In the genomic region with DNA sequence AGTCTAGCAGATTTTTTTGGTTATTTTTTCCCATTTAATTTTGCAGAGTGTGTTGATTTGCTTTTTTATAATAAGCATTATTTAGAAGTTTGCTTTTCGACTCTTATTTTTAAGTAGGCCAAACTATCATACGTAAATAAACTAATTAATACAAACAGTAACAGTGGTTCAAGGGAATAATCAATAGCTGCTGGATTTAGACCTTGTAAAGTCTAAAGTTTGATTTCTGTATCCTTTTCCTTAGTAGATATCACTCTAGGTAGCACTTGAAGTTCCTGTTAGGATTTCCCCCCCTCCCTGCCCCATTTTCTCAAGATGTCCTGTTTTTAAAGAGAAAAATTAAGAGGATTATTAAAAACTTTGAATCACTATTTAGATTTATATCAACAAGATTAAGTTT, we compare ENCODE assay signal across 26 cellular contexts.
"Had no signal": no experiment of that assay in that cellular context is flagged by ENCODE, and none has a peak within 500 bp of the region (broad histone marks: within the 10 kb centered on the region; RNA-seq: fewer than 3 reads in every experiment).

No MANE protein-coding gene starts in this region.

- H3K36me3 ChIP-seq: colonic mucosa, esophagus muscularis mucosa, gastrocnemius medialis, gastroesophageal sphincter, heart left ventricle had no signal

- DNase-seq: colonic mucosa; cortex of kidney; dermis blood vessel endothelial cell; dorsolateral prefrontal cortex; effector CD4-positive, alpha-beta T cell; effector CD8-positive, alpha-beta T cell; effector memory CD4-positive, alpha-beta T cell; effector memory CD8-positive, alpha-beta T cell; endodermal cell; erythroblast; esophagus squamous epithelium; foreskin fibroblast; foreskin keratinocyte; foreskin melanocyte; gastrocnemius medialis; glutamatergic neuron; head of caudate nucleus; heart left ventricle had no signal

- H3K27ac ChIP-seq: colonic mucosa, coronary artery, dorsolateral prefrontal cortex, epithelial cell of prostate, esophagus muscularis mucosa, esophagus squamous epithelium, foreskin keratinocyte, gastrocnemius medialis, gastroesophageal sphincter, heart left ventricle had no signal

- ATAC-seq: effector memory CD8-positive, alpha-beta T cell; esophagus mucosa; foreskin keratinocyte; gastrocnemius medialis; gastroesophageal sphincter; heart left ventricle had no signal

- H3K4me1 ChIP-seq: colonic mucosa, esophagus muscularis mucosa, esophagus squamous epithelium, foreskin keratinocyte, gastroesophageal sphincter had no signal

- H3K4me3 ChIP-seq: colonic mucosa, coronary artery, dorsolateral prefrontal cortex, esophagus muscularis mucosa, esophagus squamous epithelium, gastrocnemius medialis, gastroesophageal sphincter, heart left ventricle had no signal

- H3K9me3 ChIP-seq: colonic mucosa, esophagus muscularis mucosa, esophagus squamous epithelium, gastrocnemius medialis, gastroesophageal sphincter had no signal

- FAIRE-seq: endometrium, endothelial cell of umbilical vein, frontal cortex had no signal

- H3K27me3 ChIP-seq: colonic mucosa, dorsolateral prefrontal cortex, esophagus muscularis mucosa, esophagus squamous epithelium, foreskin keratinocyte, gastrocnemius medialis, gastroesophageal sphincter, heart left ventricle had no signal
